1 cellular context compared by ENCODE assay signal in the genomic region with DNA sequence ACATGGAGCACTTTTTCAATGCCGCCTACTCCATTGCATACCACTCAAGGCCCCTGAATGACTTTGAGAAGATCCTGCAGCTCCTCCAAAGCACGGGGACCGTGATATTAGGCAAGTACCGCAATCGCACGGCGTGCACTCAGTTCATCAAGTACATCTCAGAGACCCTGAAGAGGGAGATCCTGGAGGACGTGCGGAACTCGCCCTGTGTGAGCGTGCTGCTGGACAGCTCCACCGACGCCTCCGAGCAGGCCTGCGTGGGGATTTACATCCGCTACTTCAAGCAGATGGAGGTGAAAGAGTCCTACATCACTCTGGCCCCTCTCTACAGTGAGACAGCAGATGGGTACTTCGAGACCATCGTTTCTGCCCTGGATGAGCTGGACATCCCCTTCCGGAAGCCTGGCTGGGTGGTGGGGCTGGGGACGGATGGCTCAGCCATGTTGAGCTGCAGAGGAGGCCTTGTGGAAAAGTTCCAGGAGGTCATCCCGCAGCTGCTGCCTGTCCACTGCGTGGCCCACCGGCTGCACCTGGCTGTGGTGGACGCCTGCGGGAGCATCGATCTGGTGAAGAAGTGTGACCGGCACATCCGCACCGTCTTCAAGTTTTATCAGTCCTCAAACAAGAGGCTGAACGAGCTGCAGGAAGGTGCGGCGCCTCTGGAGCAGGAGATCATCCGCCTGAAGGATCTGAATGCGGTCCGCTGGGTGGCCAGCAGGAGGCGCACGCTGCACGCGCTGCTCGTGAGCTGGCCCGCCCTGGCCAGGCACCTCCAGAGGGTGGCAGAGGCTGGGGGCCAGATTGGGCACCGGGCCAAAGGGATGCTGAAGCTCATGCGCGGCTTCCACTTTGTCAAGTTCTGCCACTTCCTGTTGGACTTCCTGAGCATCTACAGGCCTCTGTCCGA.
TF ChIP-seq lines count a peak whose summit lies in the region.

No MANE protein-coding gene starts in this region.

TF ChIP-seq in HCT116, 20 proteins besides CTCF, POLR2A, EP300 and RAD21 (continued from another document):
- no peak for TF ChIP-seq REST (IDR thresholded peaks at IDR 0.05; ENCODE audit: low read depth)
- TF ChIP-seq SP1 (IDR thresholded peaks at IDR 0.05; ENCODE audit: low read depth), result no peak
- TF ChIP-seq TCF7L2 (IDR thresholded peaks at IDR 0.05; ENCODE audit: borderline replicate concordance, extremely low read depth, insufficient read depth, insufficient read length), result no peak
- TF ChIP-seq, protein P1, sequence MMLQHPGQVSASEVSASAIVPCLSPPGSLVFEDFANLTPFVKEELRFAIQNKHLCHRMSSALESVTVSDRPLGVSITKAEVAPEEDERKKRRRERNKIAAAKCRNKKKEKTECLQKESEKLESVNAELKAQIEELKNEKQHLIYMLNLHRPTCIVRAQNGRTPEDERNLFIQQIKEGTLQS (IDR thresholded peaks at IDR 0.05), result no peak
